In genomic region chr20:39600156-39600555, GRCh38 we compare ENCODE assay signal across 6 cellular contexts.
"Had no signal": no experiment of that assay in that cellular context is flagged by ENCODE, and none has a peak within 500 bp of the region (broad histone marks: within the 10 kb centered on the region; RNA-seq: fewer than 3 reads in every experiment).

No MANE protein-coding gene starts in this region.

- FAIRE-seq: HepG2 had no signal

- H3K27ac ChIP-seq: HL-60, KMS-11 had no signal

- H3K4me2 ChIP-seq: KMS-11 had no signal

- ATAC-seq: HepG2 had no signal

- DNase-seq: IMR-90, KBM-7, KG1 had no signal

- H3K9ac ChIP-seq: KMS-11 had no signal
